17 cellular contexts compared by ENCODE assay signal in the genomic region with DNA sequence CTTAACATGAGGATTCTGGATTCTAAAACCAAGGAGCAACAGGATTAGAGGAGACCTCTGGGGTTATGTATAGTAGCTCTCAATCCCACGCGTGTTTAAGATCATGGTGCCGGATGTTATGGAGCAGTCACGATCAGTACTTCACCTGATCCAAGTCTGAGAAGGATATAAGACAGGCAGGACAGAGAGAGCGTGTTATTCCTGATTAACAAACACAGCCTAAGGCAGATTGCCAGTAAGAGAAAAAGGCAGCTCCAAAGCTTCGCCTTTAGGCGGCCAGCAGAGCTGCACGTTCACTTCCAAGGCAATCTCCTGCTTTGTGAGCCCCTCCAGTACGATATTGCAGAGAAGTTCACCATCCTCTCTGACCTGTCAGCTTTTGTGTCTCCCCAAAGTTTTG. TPM values are rescaled to one million over a fixed set of nuclear protein-coding genes. Genes with fewer than 3 reads are reported as not detected.
DNase-seq lines count a peak whose midpoint lies in the region; ATAC-seq and TF ChIP-seq lines count a peak whose summit lies in the region.
"Had no signal": no experiment of that assay in that cellular context is flagged by ENCODE, and none has a peak within 500 bp of the region (broad histone marks: within the 10 kb centered on the region; RNA-seq: fewer than 3 reads in every experiment).

No MANE protein-coding gene starts in this region.

- DNase-seq in HAP-1 (ENCODE audit: low spot score in 2 of 2), result peak; percentile 20 to 27
- no peak for DNase-seq in WTC11 (ENCODE audit: low spot score)
- peak; percentile 14 for DNase-seq in fibroblast of the conjunctiva (ENCODE audit: low read depth)
- DNase-seq in medulla oblongata (ENCODE audit: extremely low spot score), result no peak
- DNase-seq in suprapubic skin (ENCODE audit: low spot score in 2 of 2), result no peak
- DNase-seq in NAMALWA (ENCODE audit: low spot score), result no peak
- DNase-seq: activated CD4-positive, CD25-positive, alpha-beta regulatory T cell treated with anti-CD3 and anti-CD28 coated beads, Interleukin-2, amount 50 U/mL, for 72 hours; activated CD8-positive, alpha-beta memory T cell treated with anti-CD3 and anti-CD28 coated beads, Interleukin-2, amount 50 U/mL, for 48 hours; activated naive CD4-positive, alpha-beta T cell treated with anti-CD3 and anti-CD28 coated beads, Interleukin-2, amount 50 U/mL, for 16 hours; DMS 273 treated with DMSO at 0.1 percent for 48 hours; hippocampal formation; NCI-H1417; NCI-H226; stomach had no signal

- TF ChIP-seq EP300 in suprapubic skin (IDR thresholded peaks at IDR 0.05), result no peak

- ATAC-seq in WTC11 (peak; percentile 57), GM21786 (IDR thresholded peaks at IDR 0.05; ENCODE audit: unreplicated experiment) (no peak)

- in situ Hi-C loops in HAP-1 (cut with MboI; ENCODE audit: low sequenced_read_pairs), result no loop called here

- CTCF ChIA-PET in WTC11 (lab: Charles Lee), result no interaction called here

- POLR2A ChIA-PET in WTC11 (lab: Charles Lee), result no interaction called here

- H3K9me3 ChIP-seq in HAP-1 (no peaks in the 10 kb centered on the region), suprapubic skin (no peaks in the 10 kb centered on the region)
- H3K9me3 ChIP-seq: stomach had no signal

- H3K27ac ChIP-seq in suprapubic skin, result no peak overlapping the region
- H3K27ac ChIP-seq: stomach had no signal

- H3K27ac Mint-ChIP-seq in WTC11 (peak overlapping the region; percentile 43), nephron (peak overlapping the region in 2 of 3 experiments; percentile 4 to 11)

- WGBS in suprapubic skin, result 57% methylated on average over 9 of the region's 9 CpGs

- H3K36me3 Mint-ChIP-seq in WTC11 (no peaks in the 10 kb centered on the region), nephron (ENCODE audit: low read depth) (no peaks in the 10 kb centered on the region)

- H3K4me3 ChIP-seq in HAP-1, result no peak overlapping the region
- no peak overlapping the region for H3K4me3 ChIP-seq in suprapubic skin
- H3K4me3 ChIP-seq: lung, stomach had no signal

- no peak overlapping the region for H3K4me3 Mint-ChIP-seq in WTC11
- no peak overlapping the region for H3K4me3 Mint-ChIP-seq in nephron

- TF ChIP-seq CTCF in WTC11 (IDR thresholded peaks at IDR 0.05) (no peak), nephron (IDR thresholded peaks at IDR 0.05; ENCODE audit: unreplicated experiment in 3 of 3) (no peak), suprapubic skin (IDR thresholded peaks at IDR 0.05) (no peak)

- H3K4me1 ChIP-seq in HAP-1 (peaks cover 15% of the 10 kb centered on the region), suprapubic skin (peaks cover 34% of the 10 kb centered on the region)

- H3K4me1 Mint-ChIP-seq in WTC11 (peaks cover 37% of the 10 kb centered on the region), nephron (peaks cover 50% of the 10 kb centered on the region)

- H3K27me3 Mint-ChIP-seq in WTC11 (ENCODE audit: low read depth) (no peaks in the 10 kb centered on the region), nephron (ENCODE audit: low read depth) (no peaks in the 10 kb centered on the region)

- H3K36me3 ChIP-seq in HAP-1 (replicated peaks) (no peaks in the 10 kb centered on the region), suprapubic skin (no peaks in the 10 kb centered on the region)
- H3K36me3 ChIP-seq: stomach had no signal

- H3K27me3 ChIP-seq in HAP-1 (ENCODE audit: low read depth) (no peaks in the 10 kb centered on the region), suprapubic skin (no peaks in the 10 kb centered on the region)
- H3K27me3 ChIP-seq: stomach had no signal

- no peak for TF ChIP-seq POLR2A in suprapubic skin (IDR thresholded peaks at IDR 0.05)

- H3K9me3 Mint-ChIP-seq in WTC11 (no peaks in the 10 kb centered on the region), nephron (no peaks in the 10 kb centered on the region)

TF ChIP-seq in WTC11, 78 proteins besides CTCF, POLR2A, EP300 and RAD21:
- TF ChIP-seq, protein P1, sequence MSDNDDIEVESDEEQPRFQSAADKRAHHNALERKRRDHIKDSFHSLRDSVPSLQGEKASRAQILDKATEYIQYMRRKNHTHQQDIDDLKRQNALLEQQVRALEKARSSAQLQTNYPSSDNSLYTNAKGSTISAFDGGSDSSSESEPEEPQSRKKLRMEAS (CRISPR knock-in tag; IDR thresholded peaks at IDR 0.05), result 0 out of 2 replicates have a peak, but pooled peaks have one; percentile 16
- TF ChIP-seq, protein P2, sequence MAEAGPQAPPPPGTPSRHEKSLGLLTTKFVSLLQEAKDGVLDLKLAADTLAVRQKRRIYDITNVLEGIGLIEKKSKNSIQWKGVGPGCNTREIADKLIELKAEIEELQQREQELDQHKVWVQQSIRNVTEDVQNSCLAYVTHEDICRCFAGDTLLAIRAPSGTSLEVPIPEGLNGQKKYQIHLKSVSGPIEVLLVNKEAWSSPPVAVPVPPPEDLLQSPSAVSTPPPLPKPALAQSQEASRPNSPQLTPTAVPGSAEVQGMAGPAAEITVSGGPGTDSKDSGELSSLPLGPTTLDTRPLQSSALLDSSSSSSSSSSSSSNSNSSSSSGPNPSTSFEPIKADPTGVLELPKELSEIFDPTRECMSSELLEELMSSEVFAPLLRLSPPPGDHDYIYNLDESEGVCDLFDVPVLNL (CRISPR knock-in tag; IDR thresholded peaks at IDR 0.05; ENCODE audit: borderline replicate concordance, low read depth), result no peak

RNA-seq across cellular contexts. Expression of a gene that starts 5.5 kb away (rescaled TPM):
- total RNA-seq in WTC11 (2021) (46.9 to 53.1 TPM (median 49.3 TPM) in 3 replicates), suprapubic skin (10 to 100 TPM; 50.2 to 57.5 (median 54.8) TPM)

RNA-seq across cellular contexts. Expression of a gene that starts 6.0 kb away (rescaled TPM):
- total RNA-seq in WTC11 (2021) (70.1 to 84.7 TPM (median 70.3 TPM) in 3 replicates), suprapubic skin (10 to 100 TPM; 23.4 to 66.3 (median 39.0) TPM)

Comparison
In these comparisons a context has a peak if more than half of its experiments do, and no peak if none do; other contexts are left out.
1. DNase-seq: peak in HAP-1 (2 of 2) and fibroblast of the conjunctiva (single experiment); none in WTC11 (single experiment), medulla oblongata (single experiment), suprapubic skin (0 of 2) and NAMALWA (single experiment).